Comparison of ENCODE assay signal across 22 cellular contexts in genomic region chr3:13266005-13266404, GRCh38.
"Had no signal": no experiment of that assay in that cellular context is flagged by ENCODE, and none has a peak within 500 bp of the region (broad histone marks: within the 10 kb centered on the region; RNA-seq: fewer than 3 reads in every experiment).

No MANE protein-coding gene starts in this region.

- H3K9me3 Mint-ChIP-seq: natural killer cell, neural crest cell had no signal

- H3K27ac ChIP-seq: colonic mucosa, foreskin keratinocyte, hepatocyte, parathyroid adenoma, psoas muscle, stomach had no signal

- H3K9ac ChIP-seq: parathyroid adenoma had no signal

- H3K4me3 ChIP-seq: colonic mucosa, hepatocyte, psoas muscle, stomach had no signal

- H3K9me3 ChIP-seq: colonic mucosa, psoas muscle had no signal

- DNase-seq: cerebellar nuclear complex; colonic mucosa; dermis blood vessel endothelial cell; erythroblast; foreskin keratinocyte; kidney glomerular epithelial cell; mammary epithelial cell; natural killer cell; occipital lobe; retina; stimulated activated CD4-positive, alpha-beta T cell treated with anti-CD3 and anti-CD28 coated beads, Interleukin-2, amount 100 ng/mL, for 24 hours; stimulated activated CD4-positive, alpha-beta T cell treated with anti-CD3 and anti-CD28 coated beads, Interleukin-4, amount 100 ng/mL, for 4 hours; stimulated activated naive B cell treated with anti-CD40 and anti-IgM and Interleukin-4, amounts not matched to agents 10 μg/mL and 1 μg/mL and 100 μg/mL, for 72 hours; stomach; substantia nigra; trophoblast cell had no signal

- H3K27me3 ChIP-seq: colonic mucosa, hepatocyte had no signal

- H3K4me3 Mint-ChIP-seq: natural killer cell; neural crest cell; stimulated activated naive B cell treated with anti-CD40 and anti-IgM and Interleukin-4, amounts not matched to agents 10 μg/mL and 1 μg/mL and 100 μg/mL, for 72 hours had no signal

- FAIRE-seq: endothelial cell of umbilical vein had no signal

- H3K27ac Mint-ChIP-seq: natural killer cell; stimulated activated naive B cell treated with anti-CD40 and anti-IgM and Interleukin-4, amounts not matched to agents 10 μg/mL and 1 μg/mL and 100 μg/mL, for 72 hours had no signal

- H3K4me2 ChIP-seq: hepatocyte had no signal

- H3K4me1 ChIP-seq: colonic mucosa, foreskin keratinocyte, parathyroid adenoma had no signal

- ATAC-seq: foreskin keratinocyte; natural killer cell; psoas muscle; sciatic nerve; stimulated activated naive B cell treated with anti-CD40 and anti-IgM and Interleukin-4, amounts not matched to agents 10 μg/mL and 1 μg/mL and 100 μg/mL, for 72 hours had no signal

- H3K36me3 ChIP-seq: colonic mucosa, stomach had no signal

- H3K79me2 ChIP-seq: hepatocyte had no signal

- H3K36me3 Mint-ChIP-seq: natural killer cell had no signal

- H2AFZ ChIP-seq: hepatocyte, parathyroid adenoma had no signal
